13 cellular contexts compared by ENCODE assay signal in the genomic region with DNA sequence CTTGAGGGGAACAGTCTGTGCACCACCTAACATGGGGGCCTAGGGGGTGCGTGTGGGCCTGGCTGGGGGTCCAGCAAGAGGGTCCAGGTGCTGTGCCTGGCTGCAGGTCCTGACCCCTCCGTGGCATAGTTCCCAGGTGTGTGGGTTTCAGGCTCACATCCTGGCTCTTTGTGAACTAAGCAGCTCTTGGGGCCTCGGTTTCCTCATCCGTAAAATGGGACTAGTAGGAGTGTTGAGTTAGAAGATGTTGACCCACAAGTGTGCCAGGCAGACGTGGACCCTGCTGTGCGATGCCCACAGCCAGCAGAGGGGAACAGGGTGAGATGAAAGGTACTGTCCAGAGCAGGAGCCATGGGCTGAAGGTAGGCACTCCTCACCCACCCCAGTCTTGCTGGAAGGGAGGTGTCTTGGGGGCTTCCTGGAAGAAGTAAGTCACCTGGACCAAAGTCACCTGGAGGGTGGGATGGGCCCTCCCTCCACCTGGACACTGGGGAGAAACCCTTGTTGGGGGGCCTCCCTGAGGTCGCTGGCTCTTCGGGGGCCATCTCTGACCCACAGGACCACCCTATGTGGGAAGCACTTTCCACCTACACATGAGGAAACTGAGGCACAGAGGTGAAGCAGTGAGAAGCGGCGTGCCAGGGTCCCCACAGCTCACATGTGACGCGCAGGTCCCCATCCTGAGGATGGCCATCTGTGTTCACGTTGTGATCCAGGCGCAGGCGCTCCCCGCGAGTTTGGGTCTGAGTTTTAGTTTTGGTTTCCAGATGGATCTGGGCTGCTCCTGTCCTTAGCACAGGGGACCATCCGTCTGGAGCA. TPM values are rescaled to one million over a fixed set of nuclear protein-coding genes. Genes with fewer than 3 reads are reported as not detected.
DNase-seq lines count a peak whose midpoint lies in the region; ATAC-seq, FAIRE-seq and TF ChIP-seq lines count a peak whose summit lies in the region.
"Had no signal": no experiment of that assay in that cellular context is flagged by ENCODE, and none has a peak within 500 bp of the region (broad histone marks: within the 10 kb centered on the region; RNA-seq: fewer than 3 reads in every experiment).

No MANE protein-coding gene starts in this region.

- H3K4me1 Mint-ChIP-seq in activated naive CD8-positive, alpha-beta T cell (ENCODE audit: low read depth): peaks cover 4% of the 10 kb centered on the region
- peaks cover 2% of the 10 kb centered on the region for H3K4me1 Mint-ChIP-seq in activated naive CD8-positive, alpha-beta T cell treated with anti-CD3 and anti-CD28 coated beads for 36 hours
- no peaks in the 10 kb centered on the region for H3K4me1 Mint-ChIP-seq in activated T-helper 17 cell treated with anti-CD3 and anti-CD28 coated beads, Interleukin-2, amount 50 U/mL, for 72 hours

- no peaks in the 10 kb centered on the region for H3K36me3 ChIP-seq in HepG2 (replicated peaks in 1 of 2; ENCODE audit: control insufficient read depth in 1 of 2, insufficient read depth in 2 of 2, low read length in 2 of 2)
- H3K36me3 ChIP-seq: cardiac muscle cell had no signal

- ATAC-seq in activated T-helper 17 cell treated with anti-CD3 and anti-CD28 coated beads, Interleukin-2, amount 50 U/mL, for 72 hours (replicated peaks): no peak
- ATAC-seq in HepG2: no peak

- 7% methylated on average over 5 of the region's 18 CpGs for whole genome bisulfite sequencing in HepG2 (ENCODE audit: low lambda C conversion rate)

- H4K20me1 ChIP-seq in HepG2 (ENCODE audit: insufficient read depth, low read length): no peaks in the 10 kb centered on the region; the same call in 1 of the 2 replicates

- in situ Hi-C loops in HepG2 (cut with HindIII; ENCODE audit: extremely low pct_ligation_motif_present, low pct_unique_long_range_greater_than_20kb): no loop called here

- FAIRE-seq in HepG2 (lab: Jason Lieb, UNC): no peak
- FAIRE-seq: islet of Langerhans had no signal

- H3K9me3 Mint-ChIP-seq in activated naive CD8-positive, alpha-beta T cell (ENCODE audit: low read depth): no peaks in the 10 kb centered on the region
- no peaks in the 10 kb centered on the region for H3K9me3 Mint-ChIP-seq in activated naive CD8-positive, alpha-beta T cell treated with anti-CD3 and anti-CD28 coated beads for 36 hours
- no peaks in the 10 kb centered on the region for H3K9me3 Mint-ChIP-seq in activated T-helper 17 cell treated with anti-CD3 and anti-CD28 coated beads, Interleukin-2, amount 50 U/mL, for 72 hours

- TF ChIP-seq POLR2A in HepG2 (IDR thresholded peaks at IDR 0.05; ENCODE audit: insufficient read depth in 1 of 2, low read depth in 2 of 2, low read length in 2 of 2): peak in 1 of 2 experiments; percentile 3; a peak in 1 of 4 replicates

- TF ChIP-seq CTCF in HepG2 (CRISPR knock-in tag; IDR thresholded peaks at IDR 0.05): no peak

- H3K27ac ChIP-seq in HepG2 (ENCODE audit: extremely low read length, insufficient read depth, low read length): peak overlapping the region; percentile 98
- peak overlapping the region; percentile 82 for H3K27ac ChIP-seq in substantia nigra (ENCODE audit: low read depth, low read length, poor library complexity, severe bottlenecking)
- H3K27ac ChIP-seq: cardiac muscle cell had no signal

- TSS peak; percentile 80 for BruUV-seq in HepG2 (replicated peaks; lab: Mats Ljungman, UMichigan)

- no peaks in the 10 kb centered on the region for H3K36me3 Mint-ChIP-seq in activated naive CD8-positive, alpha-beta T cell
- no peaks in the 10 kb centered on the region for H3K36me3 Mint-ChIP-seq in activated naive CD8-positive, alpha-beta T cell treated with anti-CD3 and anti-CD28 coated beads for 36 hours
- H3K36me3 Mint-ChIP-seq in activated T-helper 17 cell treated with anti-CD3 and anti-CD28 coated beads, Interleukin-2, amount 50 U/mL, for 72 hours (ENCODE audit: low read depth): no peaks in the 10 kb centered on the region

- H3K9ac ChIP-seq in HepG2 (ENCODE audit: insufficient read depth, low read depth, low read length): peak overlapping the region; percentile 86

- no peak for DNase-seq in activated naive CD8-positive, alpha-beta T cell treated with anti-CD3 and anti-CD28 coated beads for 36 hours
- no peak for DNase-seq in HepG2 (ENCODE audit: low spot score)
- no peak for DNase-seq in substantia nigra (lab: John Stamatoyannopoulos, UW)
- DNase-seq in posterior vena cava (ENCODE audit: low spot score): no peak
- no peak for DNase-seq in GOT3 (lab: John Stamatoyannopoulos, UW)
- DNase-seq in OCI-M1 (lab: John Stamatoyannopoulos, UW): no peak
- DNase-seq: GDM1; stimulated activated CD4-positive, alpha-beta T cell treated with anti-CD3 and anti-CD28 coated beads, Interleukin-4, amount 100 ng/mL, for 1 hour; T1000 had no signal

- POLR2A ChIA-PET in HepG2 (lab: Yijun Ruan, JAX): interaction anchor here (1.6 to 11.4 kb wide), 2 partner anchors 17 to 115 kb away, joined by 7 to 282 read pairs; no protein-coding TSS in a partner anchor

- no peaks in the 10 kb centered on the region for H3K9me3 ChIP-seq in HepG2 (ENCODE audit: low read length)

- CTCF ChIA-PET in HepG2 (lab: Yijun Ruan, JAX; ENCODE audit: low intra/inter-chr PET ratio, low total read pairs): interaction anchor here (1.5 to 4.4 kb wide), 2 partner anchors 15 to 17 kb away, joined by 3 to 57 read pairs; no protein-coding TSS in a partner anchor

- peaks cover 90% of the 10 kb centered on the region for H3K4me1 ChIP-seq in HepG2 (ENCODE audit: insufficient read depth, low read length)

- H3K4me2 ChIP-seq in HepG2 (ENCODE audit: low read depth, low read length): peak overlapping the region; percentile 99

- TF ChIP-seq EP300 in HepG2 (IDR thresholded peaks at IDR 0.05; ENCODE audit: low read depth in 2 of 2, low read length in 2 of 2) (no peak), HepG2 (CRISPR knock-in tag; IDR thresholded peaks at IDR 0.05; ENCODE audit: borderline replicate concordance) (no peak)

- no peak for TF ChIP-seq RAD21 in HepG2 (CRISPR knock-in tag; IDR thresholded peaks at IDR 0.05)

- H3K27me3 ChIP-seq in HepG2 (ENCODE audit: control insufficient read depth in 1 of 2, insufficient read depth in 2 of 2, low read length in 2 of 2): no peaks in the 10 kb centered on the region
- H3K27me3 ChIP-seq: cardiac muscle cell had no signal

- H3K4me3 ChIP-seq in HepG2 (replicated peaks in 1 of 3; ENCODE audit: insufficient read depth in 1 of 3, low read depth in 2 of 3, low read length in 3 of 3): peak overlapping the region; percentile 67 to 79 (median 70)

- H2AFZ ChIP-seq in HepG2 (ENCODE audit: low read length): no peak overlapping the region

- H3K27me3 Mint-ChIP-seq in activated naive CD8-positive, alpha-beta T cell: peaks cover 4% of the 10 kb centered on the region
- H3K27me3 Mint-ChIP-seq in activated naive CD8-positive, alpha-beta T cell treated with anti-CD3 and anti-CD28 coated beads for 36 hours: peaks cover 7% of the 10 kb centered on the region
- H3K27me3 Mint-ChIP-seq in activated T-helper 17 cell treated with anti-CD3 and anti-CD28 coated beads, Interleukin-2, amount 50 U/mL, for 72 hours: peaks cover 5% of the 10 kb centered on the region

- peaks cover 33% of the 10 kb centered on the region for H3K79me2 ChIP-seq in HepG2 (ENCODE audit: insufficient read depth, low read length)

- intact Hi-C loops in HepG2 (cut with micrococcal nuclease; ENCODE audit: unreplicated experiment): no loop called here
- intact Hi-C loops in posterior vena cava (cut with DNase I): no loop called here

- no peak overlapping the region for H3K27ac Mint-ChIP-seq in activated naive CD8-positive, alpha-beta T cell
- H3K27ac Mint-ChIP-seq in activated naive CD8-positive, alpha-beta T cell treated with anti-CD3 and anti-CD28 coated beads for 36 hours: no peak overlapping the region
- H3K27ac Mint-ChIP-seq in activated T-helper 17 cell treated with anti-CD3 and anti-CD28 coated beads, Interleukin-2, amount 50 U/mL, for 72 hours: no peak overlapping the region

- H3K4me3 Mint-ChIP-seq in activated naive CD8-positive, alpha-beta T cell: peak overlapping the region; percentile 66
- no peak overlapping the region for H3K4me3 Mint-ChIP-seq in activated naive CD8-positive, alpha-beta T cell treated with anti-CD3 and anti-CD28 coated beads for 36 hours
- H3K4me3 Mint-ChIP-seq in activated T-helper 17 cell treated with anti-CD3 and anti-CD28 coated beads, Interleukin-2, amount 50 U/mL, for 72 hours: peak overlapping the region; percentile 48

RNA-seq across cellular contexts. Expression of gene ARHGEF16, which starts 1.4 kb away (rescaled TPM):
- total RNA-seq in activated naive CD8-positive, alpha-beta T cell treated with anti-CD3 and anti-CD28 coated beads for 36 hours: under 1 TPM in 1 of 2 experiments, not detected in 1; 0.12 TPM
- under 1 TPM in 1 of 2 donors, not detected in 1; 0.16 TPM for total RNA-seq in activated T-helper 17 cell treated with anti-CD3 and anti-CD28 coated beads, Interleukin-2, amount 50 U/mL, for 72 hours
- total RNA-seq in HepG2 (2016; rRNA removed; fragmentation: Illumina TruSeq; extraction: Trizol) (15.9 and 20.3 TPM in 2 replicates), posterior vena cava (under 1 TPM; 0.29 to 0.32 TPM)
- total RNA-seq in HepG2 (2016; cell fraction: cytosol; rRNA removed; fragmentation: Illumina TruSeq; extraction: Trizol; ENCODE audit: low read depth): 6.0 and 6.6 TPM in 2 replicates
- 14.5 and 24.2 TPM in 2 replicates for total RNA-seq in HepG2 (2016; cell fraction: insoluble cytoplasmic fraction; rRNA removed; fragmentation: Illumina TruSeq; extraction: Trizol)
- 7.4 and 7.6 TPM in 2 replicates for total RNA-seq in HepG2 (2016; cell fraction: membrane; rRNA removed; fragmentation: Illumina TruSeq; extraction: Trizol)
- total RNA-seq in HepG2 (2016; cell fraction: nucleus; rRNA removed; fragmentation: Illumina TruSeq; extraction: Trizol): 21.4 and 22.0 TPM in 2 replicates
- polyA plus RNA-seq in HepG2 (2011; rRNA removed): 39.9 and 59.7 TPM in 2 replicates
- 23.3 and 35.8 TPM in 2 replicates for polyA plus RNA-seq in HepG2 (2011; cell fraction: cytosol; rRNA removed)
- polyA plus RNA-seq in HepG2 (2011; cell fraction: nucleus; rRNA removed): 382 and 454 TPM in 2 replicates
- polyA plus RNA-seq in HepG2 (2012): 19.7 and 28.0 TPM in 2 replicates
- 2.5 and 2.8 TPM in 2 replicates for polyA plus RNA-seq in HepG2 (2016; cell fraction: cytosol; fragmentation: Illumina TruSeq; extraction: Trizol; ENCODE audit: low read depth)
- 12.5 and 17.8 TPM in 2 replicates for polyA plus RNA-seq in HepG2 (2016; cell fraction: insoluble cytoplasmic fraction; fragmentation: Illumina TruSeq; extraction: Trizol; ENCODE audit: low read depth)
- 4.2 and 4.8 TPM in 2 replicates for polyA plus RNA-seq in HepG2 (2016; cell fraction: membrane; fragmentation: Illumina TruSeq; extraction: Trizol; ENCODE audit: low read depth)
- polyA plus RNA-seq in HepG2 (2016; cell fraction: nucleus; fragmentation: Illumina TruSeq; extraction: Trizol; ENCODE audit: insufficient read depth, low read depth): 58.7 and 59.2 TPM in 2 replicates
- polyA minus RNA-seq in HepG2 (2011; rRNA and poly(A)+ RNA removed; ENCODE audit: low replicate concordance): 30.5 and 69.1 TPM in 2 replicates
- 13.4 and 17.4 TPM in 2 replicates for polyA minus RNA-seq in HepG2 (2011; cell fraction: cytosol; rRNA and poly(A)+ RNA removed)
- polyA minus RNA-seq in HepG2 (2011; cell fraction: nucleus; rRNA and poly(A)+ RNA removed): 38.4 and 41.6 TPM in 2 replicates

Comparison
In these comparisons a context has a peak if more than half of its experiments do, and no peak if none do; other contexts are left out.
1. RNA of gene ARHGEF16, which starts 1.4 kb away (total RNA-seq): 6.0 to 24.2 TPM in HepG2; 0.29 to 0.32 TPM in posterior vena cava, 0.16 TPM in activated T-helper 17 cell treated with anti-CD3 and anti-CD28 coated beads, Interleukin-2, amount 50 U/mL, for 72 hours and 0.12 TPM in activated naive CD8-positive, alpha-beta T cell treated with anti-CD3 and anti-CD28 coated beads for 36 hours; every median in the first group is over 4 times any median in the second.